In genomic region chr13:36430247-36431203, GRCh38 we compare ENCODE assay signal across 14 cellular contexts. TPM values are rescaled to one million over a fixed set of nuclear protein-coding genes. Genes with fewer than 3 reads are reported as not detected.
DNase-seq lines count a peak whose midpoint lies in the region; ATAC-seq and TF ChIP-seq lines count a peak whose summit lies in the region.
"Had no signal": no experiment of that assay in that cellular context is flagged by ENCODE, and none has a peak within 500 bp of the region (broad histone marks: within the 10 kb centered on the region; RNA-seq: fewer than 3 reads in every experiment).

No MANE protein-coding gene starts in this region.

- H3K9me3 Mint-ChIP-seq in MCF 10A (ENCODE audit: unreplicated experiment): no peaks in the 10 kb centered on the region
- H3K9me3 Mint-ChIP-seq in chondrocyte (ENCODE audit: low read depth): peaks cover 12% of the 10 kb centered on the region

- no peak for TF ChIP-seq POLR2A in breast epithelium (IDR thresholded peaks at IDR 0.05)

- intact Hi-C loops in MCF 10A (cut with micrococcal nuclease): no loop called here
- intact Hi-C loops in breast epithelium (cut with DNase I; ENCODE audit: low total_unique reads): no loop called here
- intact Hi-C loops in left lung (cut with DNase I): no loop called here
- intact Hi-C loops in tibial artery (cut with DNase I; ENCODE audit: low total_unique reads): no loop called here

- POLR2A ChIA-PET in MCF 10A (lab: Yijun Ruan, JAX): no interaction called here

- H3K4me3 ChIP-seq in breast epithelium: no peak overlapping the region
- no peak overlapping the region for H3K4me3 ChIP-seq in left lung
- H3K4me3 ChIP-seq in tibial artery: peak overlapping the region; percentile 5 to 58
- H3K4me3 ChIP-seq: K562 had no signal

- ATAC-seq in left lung (peak; percentile 43), GM21367 (IDR thresholded peaks at IDR 0.05; ENCODE audit: unreplicated experiment) (no peak)
- ATAC-seq: K562 had no signal

- CTCF ChIA-PET in MCF 10A (lab: Yijun Ruan, JAX): no interaction called here

- TF ChIP-seq CTCF in MCF 10A (IDR thresholded peaks at IDR 0.05; ENCODE audit: unreplicated experiment): no peak
- no peak for TF ChIP-seq CTCF in breast epithelium (IDR thresholded peaks at IDR 0.05)
- no peak for TF ChIP-seq CTCF in chondrocyte (IDR thresholded peaks at IDR 0.05)
- TF ChIP-seq CTCF in left lung (IDR thresholded peaks at IDR 0.05): no peak
- no peak for TF ChIP-seq CTCF in tibial artery (IDR thresholded peaks at IDR 0.05)

- peaks cover 18% of the 10 kb centered on the region for H3K4me1 Mint-ChIP-seq in MCF 10A (ENCODE audit: insufficient read depth, unreplicated experiment)
- peaks cover 15% of the 10 kb centered on the region for H3K4me1 Mint-ChIP-seq in chondrocyte (ENCODE audit: low read depth)

- H3K36me3 ChIP-seq in breast epithelium (no peaks in the 10 kb centered on the region), left lung (no peaks in the 10 kb centered on the region), tibial artery (no peaks in the 10 kb centered on the region)
- H3K36me3 ChIP-seq: BE2C had no signal

- TSS peak; percentile 32 for BruUV-seq in MCF 10A (replicated peaks; lab: Mats Ljungman, UMichigan)

- H3K27ac ChIP-seq in breast epithelium (no peak overlapping the region), left lung (no peak overlapping the region), tibial artery (no peak overlapping the region)

- H3K27me3 Mint-ChIP-seq in MCF 10A (ENCODE audit: insufficient read depth, unreplicated experiment) (no peaks in the 10 kb centered on the region), chondrocyte (ENCODE audit: low read depth) (peaks cover 71% of the 10 kb centered on the region)

- no peak for DNase-seq in MCF 10A (ENCODE audit: unreplicated experiment)
- DNase-seq in breast epithelium (ENCODE audit: low spot score in 2 of 2): no peak
- DNase-seq in chondrocyte (ENCODE audit: low spot score): no peak
- DNase-seq in left lung: peak in 1 of 2 donors; percentile 39
- DNase-seq in tibial artery: peak in 1 of 2 donors; percentile 67
- no peak for DNase-seq in A172 (ENCODE audit: low spot score)
- DNase-seq in COLO668 (lab: John Stamatoyannopoulos, UW; ENCODE audit: unreplicated experiment): no peak
- DNase-seq: activated T-cell treated with anti-CD3 and anti-CD28 coated beads, Interleukin-2, amount 50 U/mL, for 4 hours; BE2C; effector CD8-positive, alpha-beta T cell; kidney glomerular epithelial cell; small intestine had no signal

- H3K4me1 ChIP-seq in breast epithelium (peaks cover 0 to 9% of the 10 kb centered on the region in 2 donors), left lung (peaks cover 13 to 33% of the 10 kb centered on the region in 2 donors), tibial artery (peaks cover 0 to 30% (median 23%) of the 10 kb centered on the region in 4 donors)

- H3K4me3 Mint-ChIP-seq in MCF 10A (ENCODE audit: unreplicated experiment): no peak overlapping the region
- peak overlapping the region; percentile 47 for H3K4me3 Mint-ChIP-seq in chondrocyte (ENCODE audit: unreplicated experiment)
- H3K4me3 Mint-ChIP-seq: activated T-cell treated with anti-CD3 and anti-CD28 coated beads, Interleukin-2, amount 50 U/mL, for 4 hours had no signal

- H3K27ac Mint-ChIP-seq in MCF 10A (ENCODE audit: low read depth, unreplicated experiment): no peak overlapping the region
- H3K27ac Mint-ChIP-seq in chondrocyte (ENCODE audit: unreplicated experiment): no peak overlapping the region

- H3K9me3 ChIP-seq in breast epithelium: no peaks in the 10 kb centered on the region
- peaks cover 0 to 5% of the 10 kb centered on the region in 2 donors for H3K9me3 ChIP-seq in left lung
- peaks cover 0 to 5% (median 0%) of the 10 kb centered on the region in 3 donors for H3K9me3 ChIP-seq in tibial artery
- H3K9me3 ChIP-seq: BE2C had no signal

- H3K27me3 ChIP-seq in breast epithelium (peaks cover 0 to 6% of the 10 kb centered on the region in 2 donors), left lung (peaks cover 40 to 57% of the 10 kb centered on the region in 2 donors), tibial artery (no peaks in the 10 kb centered on the region)

- no peaks in the 10 kb centered on the region for H3K36me3 Mint-ChIP-seq in MCF 10A (ENCODE audit: insufficient read depth, unreplicated experiment)
- H3K36me3 Mint-ChIP-seq in chondrocyte (ENCODE audit: low read depth): no peaks in the 10 kb centered on the region

RNA-seq across cellular contexts. Expression of gene CCNA1, which starts 1.8 kb away (rescaled TPM):
- 36.5 and 45.0 TPM in 2 replicates for total RNA-seq in MCF 10A (2022)
- 1 to 10 TPM in 1 of 3 donors, under 1 TPM in 2; 0.32 to 2.3 (median 0.98) TPM for total RNA-seq in breast epithelium
- 0.27 to 0.38 TPM in 2 of 3 replicates, not detected in the other for total RNA-seq in chondrocyte
- 1 to 10 TPM in 1 of 2 donors, under 1 TPM in 1; 0.15 to 1.5 TPM for total RNA-seq in left lung
- total RNA-seq in A172 (2014; rRNA removed; shearing (Covaris generic)): 10.7 and 11.5 TPM in 2 replicates
- total RNA-seq: activated T-cell treated with anti-CD3 and anti-CD28 coated beads, Interleukin-2, amount 50 U/mL, for 4 hours; K562 had no signal

Comparison
In these comparisons a context has a peak if more than half of its experiments do, and no peak if none do; other contexts are left out.
1. H3K4me3 ChIP-seq: peak in tibial artery (2 of 2); none in breast epithelium (0 of 3) and left lung (0 of 2).